ENCODE assay signal across 8 cellular contexts in genomic region chr2:218010116-218010837, GRCh38. TPM values are rescaled to one million over a fixed set of nuclear protein-coding genes. Genes with fewer than 3 reads are reported as not detected.
DNase-seq lines count a peak whose midpoint lies in the region; ATAC-seq and TF ChIP-seq lines count a peak whose summit lies in the region.

No MANE protein-coding gene starts in this region.

- H3K9ac ChIP-seq in iPS-20b (ENCODE audit: low read depth, low read length) (no peak overlapping the region), smooth muscle cell (ENCODE audit: low read depth) (peak overlapping the region; percentile 10)

- H3K4me1 ChIP-seq in A673 (ENCODE audit: insufficient read depth, low read length, poor library complexity, severe bottlenecking) (peaks cover 76% of the 10 kb centered on the region), Peyer's patch (peaks cover 0 to 20% (median 6%) of the 10 kb centered on the region in 4 donors), iPS-20b (ENCODE audit: insufficient read depth, low read length) (peaks cover 8% of the 10 kb centered on the region; the same call in 1 of the 2 replicates), smooth muscle cell (ENCODE audit: low read depth) (peaks cover 28% of the 10 kb centered on the region)

- no peak for ATAC-seq in HG03097 (IDR thresholded peaks at IDR 0.05; ENCODE audit: low FRiP score, unreplicated experiment)

- POLR2A ChIA-PET in A673 (lab: Charles Lee; ENCODE audit: low non-redundant PET), result no interaction called here

- peaks cover 27% of the 10 kb centered on the region for H3F3A ChIP-seq in smooth muscle cell (ENCODE audit: low read depth)

- H3K4me2 ChIP-seq in smooth muscle cell, result peak overlapping the region; percentile 98

- peak; percentile 65 for TF ChIP-seq CTCF in A673 (conservative IDR thresholded peaks at IDR 0.05; ENCODE audit: low read depth, low read length)
- peak; percentile 28 for TF ChIP-seq CTCF in GM13976 (IDR thresholded peaks at IDR 0.05; ENCODE audit: borderline replicate concordance, control extremely low read depth, extremely low read depth, insufficient read depth, missing control alignments)
- TF ChIP-seq CTCF in Peyer's patch (IDR thresholded peaks at IDR 0.05), result peak in 5 of 6 experiments; percentile 15 to 33 (median 22)
- peak; percentile 54 for TF ChIP-seq CTCF in smooth muscle cell (IDR thresholded peaks at IDR 0.05; ENCODE audit: borderline replicate concordance, insufficient read depth, poor library complexity, severe bottlenecking)

- H4K20me1 ChIP-seq in smooth muscle cell (ENCODE audit: low read depth), result no peaks in the 10 kb centered on the region

- peak overlapping the region; percentile 76 for H3K4me3 ChIP-seq in A673 (ENCODE audit: low read depth, low read length, poor library complexity, severe bottlenecking)
- peak overlapping the region; percentile 21 to 54 (median 47) for H3K4me3 ChIP-seq in Peyer's patch
- peak overlapping the region; percentile 72 for H3K4me3 ChIP-seq in iPS-20b (ENCODE audit: low read length)
- H3K4me3 ChIP-seq in smooth muscle cell, result peak overlapping the region; percentile 59

- H3K9me3 ChIP-seq in A673 (ENCODE audit: low read depth, low read length, poor library complexity, severe bottlenecking), result no peaks in the 10 kb centered on the region
- no peaks in the 10 kb centered on the region for H3K9me3 ChIP-seq in Peyer's patch
- H3K9me3 ChIP-seq in iPS-20b (ENCODE audit: insufficient read depth, low read depth, low read length), result no peaks in the 10 kb centered on the region
- no peaks in the 10 kb centered on the region for H3K9me3 ChIP-seq in smooth muscle cell (replicated peaks; ENCODE audit: low read depth)

- WGBS in smooth muscle cell (ENCODE audit: low lambda C conversion rate), result under 1% methylated on average over 20 of the region's 70 CpGs

- peak; percentile 82 for DNase-seq in A673 (ENCODE audit: low spot score)
- peak; percentile 83 for DNase-seq in GM13976 (ENCODE audit: low spot score)
- DNase-seq in Peyer's patch, result peak in 2 of 3 donors; percentile 58 to 69
- peak; percentile 79 for DNase-seq in astrocyte of the hippocampus (ENCODE audit: low read depth, low spot score)
- DNase-seq in smooth muscle cell (lab: John Stamatoyannopoulos, UW; ENCODE audit: unreplicated experiment), result peak; percentile 44
- DNase-seq in effector CD8-positive, alpha-beta T cell (lab: John Stamatoyannopoulos, UW), result no peak

- CTCF ChIA-PET in A673 (lab: Charles Lee), result no interaction called here

- TF ChIP-seq POLR2A in Peyer's patch (IDR thresholded peaks at IDR 0.05), result no peak

- in situ Hi-C loops in GM13976 (cut with MboI; ENCODE audit: low sequenced_read_pairs, unreplicated experiment), result no loop called here

- no peaks in the 10 kb centered on the region for H3K36me3 ChIP-seq in A673 (ENCODE audit: insufficient read depth, low read length, poor library complexity, severe bottlenecking)
- no peaks in the 10 kb centered on the region for H3K36me3 ChIP-seq in Peyer's patch
- H3K36me3 ChIP-seq in iPS-20b (ENCODE audit: insufficient read depth, low read depth, low read length), result no peaks in the 10 kb centered on the region
- H3K36me3 ChIP-seq in smooth muscle cell (ENCODE audit: low read depth), result no peaks in the 10 kb centered on the region

- H3K27ac ChIP-seq in A673 (ENCODE audit: low read depth, low read length, poor library complexity, severe bottlenecking), result peak overlapping the region; percentile 92
- no peak overlapping the region for H3K27ac ChIP-seq in Peyer's patch
- no peak overlapping the region for H3K27ac ChIP-seq in iPS-20b (ENCODE audit: low read length)
- no peak overlapping the region for H3K27ac ChIP-seq in smooth muscle cell (ENCODE audit: low read depth)

- H3K79me2 ChIP-seq in smooth muscle cell (ENCODE audit: low read depth), result peaks cover 13% of the 10 kb centered on the region

- intact Hi-C loops in A673 (cut with micrococcal nuclease; ENCODE audit: unreplicated experiment), result no loop called here

- no TSS peak for BruUV-seq in A673 (replicated peaks; lab: Mats Ljungman, UMichigan)

- H3K27me3 ChIP-seq in A673 (replicated peaks; ENCODE audit: insufficient read depth, low read depth, low read length, poor library complexity) (no peaks in the 10 kb centered on the region), Peyer's patch (peaks cover 0 to 12% of the 10 kb centered on the region in 2 donors), iPS-20b (ENCODE audit: insufficient read depth, low read length) (peaks cover 53% of the 10 kb centered on the region), smooth muscle cell (ENCODE audit: low read depth) (no peaks in the 10 kb centered on the region)

- H2AFZ ChIP-seq in smooth muscle cell (ENCODE audit: low read depth), result peak overlapping the region; percentile 84

RNA-seq across cellular contexts. Expression of gene TNS1, which starts 7.5 kb away (rescaled TPM):
- total RNA-seq in A673 (2021), result 88.9 and 99.6 TPM in 2 replicates
- 100 to 1,000 TPM in 2 of 4 donors, 10 to 100 TPM in 2; 23.1 to 156 (median 81.1) TPM for total RNA-seq in Peyer's patch
- total RNA-seq in smooth muscle cell, result 61.5 and 67.7 TPM in 2 replicates
- polyA plus RNA-seq in smooth muscle cell, result 45.0 and 52.3 TPM in 2 replicates

RNA-seq across cellular contexts. Expression of gene RUFY4, which starts 58.8 kb away (rescaled TPM):
- total RNA-seq in A673 (2021) (0.26 and 1.3 TPM in 2 replicates), Peyer's patch (1 to 10 TPM in 1 of 4 donors, under 1 TPM in 1, not detected in 2; 0.27 to 5.0 TPM), smooth muscle cell (not detected in 2 replicates)
- polyA plus RNA-seq in smooth muscle cell, result 0.10 TPM in 1 of 2 replicates, not detected in the other
